Comparison of ENCODE assay signal across 9 cellular contexts in the genomic region with DNA sequence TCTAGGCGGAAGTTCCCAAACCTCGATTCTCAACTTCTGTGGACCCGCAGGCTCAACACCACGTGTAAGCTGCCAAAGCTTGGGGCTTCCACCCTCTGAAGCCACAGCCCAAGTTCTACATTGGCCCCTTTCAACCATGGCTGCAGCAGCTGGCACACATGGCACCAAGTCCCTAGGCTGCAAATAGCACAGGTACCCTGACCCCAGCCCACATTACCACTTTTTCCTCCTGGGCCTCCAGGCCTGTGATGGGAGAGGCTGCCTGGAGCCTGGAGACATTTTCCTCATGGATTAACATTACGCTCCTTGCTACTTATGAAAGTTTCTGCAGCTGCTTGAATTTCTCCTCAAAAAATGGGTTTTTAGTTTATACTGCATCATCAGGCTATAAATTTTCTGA.
"Had no signal": no experiment of that assay in that cellular context is flagged by ENCODE, and none has a peak within 500 bp of the region (broad histone marks: within the 10 kb centered on the region; RNA-seq: fewer than 3 reads in every experiment).

No MANE protein-coding gene starts in this region.

- H3K9me3 ChIP-seq: HAP-1 had no signal

- H3K4me1 ChIP-seq: HAP-1 had no signal

- DNase-seq: GM23248, GOT3, H7, H9, HCEC 1CT, HFFc6 had no signal

- ATAC-seq: GM23338, HCT116 had no signal

- H3K4me3 ChIP-seq: GM23248, GM23338, HAP-1 had no signal

- H3K36me3 ChIP-seq: HAP-1 had no signal

- H3K27ac ChIP-seq: GM23248 had no signal
